Comparison of ENCODE assay signal across 20 cellular contexts in the genomic region with DNA sequence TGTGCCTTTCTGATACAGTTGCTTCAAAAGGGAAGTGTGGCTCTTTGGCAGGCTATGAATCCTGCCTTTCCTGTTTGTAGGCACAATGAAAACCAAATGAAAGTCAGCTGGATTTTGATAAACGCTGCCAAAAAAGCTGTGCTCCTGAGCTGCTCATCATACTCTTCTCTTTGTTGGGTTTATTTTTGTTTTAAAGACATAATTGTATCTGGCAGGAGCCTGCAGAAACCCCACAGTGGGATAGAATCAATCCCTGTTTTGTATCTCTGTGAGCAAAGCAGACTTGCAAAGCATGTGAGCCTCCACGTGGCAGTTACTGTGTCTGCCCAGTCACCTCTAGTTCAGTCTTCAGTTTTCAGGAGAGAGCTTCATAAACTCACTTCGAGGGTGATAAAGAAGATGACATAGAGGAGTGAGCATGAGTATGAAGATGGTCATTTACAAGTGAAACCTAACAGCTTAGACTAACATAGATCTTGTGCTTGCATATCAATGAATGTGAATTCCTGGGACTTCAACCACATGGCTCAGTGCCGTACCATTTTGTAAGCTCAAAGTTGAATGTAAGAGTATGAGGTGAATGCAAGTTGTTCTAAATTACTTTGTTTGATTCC.
A peak's percentile ranks its signal among the peaks of the same experiment; 100 is the strongest.
DNase-seq lines count a peak whose midpoint lies in the region; ATAC-seq, FAIRE-seq and TF ChIP-seq lines count a peak whose summit lies in the region.
"Had no signal": no experiment of that assay in that cellular context is flagged by ENCODE, and none has a peak within 500 bp of the region (broad histone marks: within the 10 kb centered on the region; RNA-seq: fewer than 3 reads in every experiment).

No MANE protein-coding gene starts in this region.

- peak overlapping the region; percentile 22 for H2AFZ ChIP-seq in astrocyte (ENCODE audit: low read depth, low read length)

- ATAC-seq in left lobe of liver, result peak; percentile 46
- ATAC-seq in HG02852 (IDR thresholded peaks at IDR 0.05; ENCODE audit: unreplicated experiment), result no peak
- ATAC-seq in pancreas, result no peak
- ATAC-seq: activated naive CD4-positive, alpha-beta T cell treated with anti-CD3 and anti-CD28 coated beads, Interleukin-2, amount 50 U/mL, for 72 hours; T-cell had no signal

- H4K20me1 ChIP-seq in astrocyte (ENCODE audit: insufficient read depth, low read length), result no peaks in the 10 kb centered on the region
- H4K20me1 ChIP-seq: BLaER1 treated with 17β-estradiol and CSF1 and Interleukin-3, amounts not matched to agents 10 nM and 100 nM had no signal

- peak overlapping the region; percentile 53 for H3K27ac Mint-ChIP-seq in astrocyte (ENCODE audit: unreplicated experiment)
- H3K27ac Mint-ChIP-seq: activated naive CD4-positive, alpha-beta T cell treated with anti-CD3 and anti-CD28 coated beads, Interleukin-2, amount 50 U/mL, for 72 hours; activated T-helper 1 cell treated with anti-CD3 and anti-CD28 coated beads, Interleukin-12 subunit alpha, Interleukin-12 subunit beta, Interleukin-2, Interleukin-4 antibody, amounts not matched to agents 30 ng/mL and 10 ng/mL and 1 ng/mL, durations not matched to agents 14 hours and 24 hours and 36 hours; T-cell had no signal

- 49 to 52% methylated on average over 4 of the region's 4 CpGs for WGBS in pancreas, 2 donors

- H3K9me3 Mint-ChIP-seq in astrocyte (ENCODE audit: unreplicated experiment), result peaks cover 2% of the 10 kb centered on the region
- H3K9me3 Mint-ChIP-seq: activated T-helper 1 cell treated with anti-CD3 and anti-CD28 coated beads, Interleukin-12 subunit alpha, Interleukin-12 subunit beta, Interleukin-2, Interleukin-4 antibody, amounts not matched to agents 30 ng/mL and 10 ng/mL and 1 ng/mL, durations not matched to agents 14 hours and 24 hours and 36 hours had no signal

- H3K27me3 Mint-ChIP-seq in astrocyte (ENCODE audit: low read depth, unreplicated experiment), result no peaks in the 10 kb centered on the region
- H3K27me3 Mint-ChIP-seq: T-cell had no signal

- H3K4me1 ChIP-seq in astrocyte (ENCODE audit: insufficient read depth, low read length) (peaks cover 12% of the 10 kb centered on the region), pancreas (no peaks in the 10 kb centered on the region)
- H3K4me1 ChIP-seq: BLaER1 treated with 17β-estradiol and CSF1 and Interleukin-3, amounts not matched to agents 10 nM and 100 nM; colonic mucosa had no signal

- H3K9ac ChIP-seq in astrocyte (ENCODE audit: low read length), result no peak overlapping the region
- H3K9ac ChIP-seq: BLaER1 treated with 17β-estradiol and CSF1 and Interleukin-3, amounts not matched to agents 10 nM and 100 nM had no signal

- H3K4me3 Mint-ChIP-seq in astrocyte (ENCODE audit: unreplicated experiment), result no peak overlapping the region
- H3K4me3 Mint-ChIP-seq: activated T-helper 1 cell treated with anti-CD3 and anti-CD28 coated beads, Interleukin-12 subunit alpha, Interleukin-12 subunit beta, Interleukin-2, Interleukin-4 antibody, amounts not matched to agents 30 ng/mL and 10 ng/mL and 1 ng/mL, durations not matched to agents 14 hours and 24 hours and 36 hours; T-cell had no signal

- H3K79me2 ChIP-seq in astrocyte (ENCODE audit: insufficient read depth, low read length), result no peaks in the 10 kb centered on the region

- H3K27ac ChIP-seq in astrocyte (ENCODE audit: low read depth, low read length) (no peak overlapping the region), pancreas (no peak overlapping the region), brain microvascular endothelial cell (no peak overlapping the region)
- H3K27ac ChIP-seq: BLaER1 treated with 17β-estradiol and CSF1 and Interleukin-3, amounts not matched to agents 10 nM and 100 nM; colonic mucosa; left ventricle myocardium inferior had no signal

- H3K9me3 ChIP-seq in astrocyte (ENCODE audit: insufficient read depth, low read depth, low read length) (no peaks in the 10 kb centered on the region), pancreas (no peaks in the 10 kb centered on the region)
- H3K9me3 ChIP-seq: colonic mucosa had no signal

- H3K36me3 Mint-ChIP-seq in astrocyte (ENCODE audit: low read depth, unreplicated experiment), result no peaks in the 10 kb centered on the region
- H3K36me3 Mint-ChIP-seq: activated naive CD4-positive, alpha-beta T cell treated with anti-CD3 and anti-CD28 coated beads, Interleukin-2, amount 50 U/mL, for 72 hours; T-cell had no signal

- no peaks in the 10 kb centered on the region for H3K27me3 ChIP-seq in astrocyte (ENCODE audit: insufficient read depth, low read length)
- no peaks in the 10 kb centered on the region for H3K27me3 ChIP-seq in pancreas
- H3K27me3 ChIP-seq in brain microvascular endothelial cell (replicated peaks), result no peaks in the 10 kb centered on the region
- H3K27me3 ChIP-seq: BLaER1 treated with 17β-estradiol and CSF1 and Interleukin-3, amounts not matched to agents 10 nM and 100 nM; colonic mucosa had no signal

- peak; percentile 24 for DNase-seq in DMS153 treated with DMSO at 0.1 percent for 48 hours (lab: John Stamatoyannopoulos, UW; ENCODE audit: unreplicated experiment)
- peak; percentile 80 to 94 for DNase-seq in NCI-H2081 (lab: John Stamatoyannopoulos, UW)
- peak; percentile 20 for DNase-seq in astrocyte (ENCODE audit: low read depth)
- no peak for DNase-seq in left lobe of liver (ENCODE audit: low spot score)
- no peak for DNase-seq in pancreas
- no peak for DNase-seq in NCI-H524 (lab: John Stamatoyannopoulos, UW)
- DNase-seq in brain microvascular endothelial cell, result no peak
- DNase-seq: ACHN; activated CD4-positive, alpha-beta T cell treated with anti-CD3 and anti-CD28 coated beads for 48 hours; colonic mucosa; left ventricle myocardium inferior; NCI-H187; stimulated activated CD4-positive, alpha-beta T cell treated with anti-CD3 and anti-CD28 coated beads, Interleukin-15, amount 100 ng/mL, for 24 hours; substantia nigra; T-cell had no signal

- no peak for TF ChIP-seq CTCF in astrocyte (IDR thresholded peaks at IDR 0.05; ENCODE audit: insufficient read depth, low read depth, low read length)
- TF ChIP-seq CTCF in pancreas (IDR thresholded peaks at IDR 0.05), result no peak
- TF ChIP-seq CTCF in brain microvascular endothelial cell (IDR thresholded peaks at IDR 0.05; ENCODE audit: low read depth, low read length, missing control alignments), result no peak

- H3K4me1 Mint-ChIP-seq in astrocyte (ENCODE audit: low read depth, unreplicated experiment), result peaks cover 16% of the 10 kb centered on the region
- H3K4me1 Mint-ChIP-seq: T-cell had no signal

- intact Hi-C loops in pancreas (cut with DNase I), result no loop called here

- in situ Hi-C loops in brain microvascular endothelial cell (cut with HindIII; ENCODE audit: low pct_ligation_motif_present, low sequenced_read_pairs), result no loop called here

- H3K36me3 ChIP-seq in astrocyte (ENCODE audit: insufficient read depth, low read length), result no peaks in the 10 kb centered on the region
- H3K36me3 ChIP-seq in pancreas, result no peaks in the 10 kb centered on the region
- no peaks in the 10 kb centered on the region for H3K36me3 ChIP-seq in brain microvascular endothelial cell (replicated peaks)
- H3K36me3 ChIP-seq: BLaER1 treated with 17β-estradiol and CSF1 and Interleukin-3, amounts not matched to agents 10 nM and 100 nM; colonic mucosa; left ventricle myocardium inferior had no signal

- H3K4me3 ChIP-seq in astrocyte (ENCODE audit: insufficient read depth, low read depth, low read length) (no peak overlapping the region), pancreas (no peak overlapping the region), brain microvascular endothelial cell (ENCODE audit: low read depth, low read length) (no peak overlapping the region)
- H3K4me3 ChIP-seq: BLaER1 treated with 17β-estradiol and CSF1 and Interleukin-3, amounts not matched to agents 10 nM and 100 nM; colonic mucosa; left ventricle myocardium inferior had no signal

- peak overlapping the region; percentile 38 for H3K4me2 ChIP-seq in astrocyte (ENCODE audit: low read length)
- H3K4me2 ChIP-seq: BLaER1 treated with 17β-estradiol and CSF1 and Interleukin-3, amounts not matched to agents 10 nM and 100 nM had no signal

- FAIRE-seq in astrocyte (lab: Jason Lieb, UNC), result no peak
- FAIRE-seq in pancreas (lab: Jason Lieb, UNC), result no peak
- FAIRE-seq: TTC549 had no signal

Comparison
In these comparisons a context has a peak if more than half of its experiments do, and no peak if none do; other contexts are left out.
1. DNase-seq: peak in DMS153 treated with DMSO at 0.1 percent for 48 hours (single experiment), NCI-H2081 (2 of 2) and astrocyte (single experiment); none in left lobe of liver (single experiment), pancreas (0 of 6), NCI-H524 (0 of 2) and brain microvascular endothelial cell (single experiment).